In the genomic region with DNA sequence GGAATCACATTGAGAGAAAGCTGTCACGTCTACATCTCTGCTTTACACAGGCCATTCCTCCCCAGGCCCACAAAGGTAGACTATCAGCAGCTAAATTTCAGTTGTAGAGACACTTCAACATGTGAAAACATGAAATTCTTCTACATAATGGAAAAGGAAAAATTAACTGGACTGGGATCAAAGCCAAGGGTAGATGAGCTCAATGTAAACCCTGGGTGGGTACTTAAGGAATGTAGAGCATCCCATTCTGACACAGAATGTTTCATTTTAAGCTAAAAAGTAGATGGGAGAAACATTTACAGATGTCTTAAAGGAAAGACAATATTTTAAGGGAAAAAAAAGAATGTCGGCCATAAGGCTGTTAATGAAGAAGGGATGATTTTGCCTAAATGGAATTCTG, we compare ENCODE assay signal across 22 cellular contexts. TPM values are rescaled to one million over a fixed set of nuclear protein-coding genes. Genes with fewer than 3 reads are reported as not detected.
DNase-seq lines count a peak whose midpoint lies in the region; ATAC-seq, FAIRE-seq and TF ChIP-seq lines count a peak whose summit lies in the region.
"Had no signal": no experiment of that assay in that cellular context is flagged by ENCODE, and none has a peak within 500 bp of the region (broad histone marks: within the 10 kb centered on the region; RNA-seq: fewer than 3 reads in every experiment).

No MANE protein-coding gene starts in this region.

- peak; percentile 25 for FAIRE-seq in D721Med (lab: Jason Lieb, UNC)
- FAIRE-seq: HTR-8/SVneo had no signal

- TF ChIP-seq CTCF in D721Med (IDR thresholded peaks at IDR 0.05; ENCODE audit: insufficient read depth, missing control alignments): no peak
- no peak for TF ChIP-seq CTCF in VCaP (conservative IDR thresholded peaks at IDR 0.05)
- TF ChIP-seq CTCF in retinal pigment epithelial cell (conservative IDR thresholded peaks at IDR 0.05; ENCODE audit: low read depth, low read length): no peak

- ATAC-seq in GM21515 (IDR thresholded peaks at IDR 0.05; ENCODE audit: unreplicated experiment): no peak
- ATAC-seq: SK-N-SH treated with all-trans-retinoic acid at 6 μM for 48 hours, T-cell had no signal

- DNase-seq in D721Med (ENCODE audit: insufficient read length, low spot score): no peak
- DNase-seq in fibroblast of peridontal ligament (ENCODE audit: extremely low read depth): peak; percentile 33
- DNase-seq in retinal pigment epithelial cell (ENCODE audit: low read depth): peak; percentile 11
- DNase-seq in H4 (ENCODE audit: low spot score): no peak
- DNase-seq in activated CD4-positive, alpha-beta T cell treated with anti-CD3 and anti-CD28 coated beads for 1 hour: no peak
- no peak for DNase-seq in NCI-H2171 treated with DMSO at 0.1 percent for 48 hours (lab: John Stamatoyannopoulos, UW)
- DNase-seq: CD4-positive, alpha-beta memory T cell; MG63; NCI-H1048; NCI-H1436 treated with DMSO at 0.1 percent for 48 hours; NCI-H2081; NCI-H510A; OCI-M1; SIG-M5; T-cell had no signal

- peak overlapping the region; percentile 52 for H3K27ac ChIP-seq in VCaP
- H3K27ac ChIP-seq: BLaER1 had no signal

- no peak overlapping the region for H3K4me3 ChIP-seq in retinal pigment epithelial cell (ENCODE audit: low read length)
- H3K4me3 ChIP-seq: BLaER1, HAP-1, MG63 had no signal

RNA-seq across cellular contexts. Expression of a gene that starts 51.3 kb away (rescaled TPM):
- 0.23 TPM in 1 of 2 replicates, not detected in the other for total RNA-seq in H4 (2014; rRNA removed; shearing (Covaris generic))
- total RNA-seq: CD4-positive, alpha-beta memory T cell; RPMI7951 had no signal

Comparison
In these comparisons a context has a peak if more than half of its experiments do, and no peak if none do; other contexts are left out.
1. DNase-seq: peak in fibroblast of peridontal ligament (single experiment) and retinal pigment epithelial cell (single experiment); none in D721Med (single experiment), H4 (single experiment), activated CD4-positive, alpha-beta T cell treated with anti-CD3 and anti-CD28 coated beads for 1 hour (single experiment) and NCI-H2171 treated with DMSO at 0.1 percent for 48 hours (single experiment).